12 cellular contexts compared by ENCODE assay signal in genomic region chr3:22372292-22372949, GRCh38.
DNase-seq lines count a peak whose midpoint lies in the region; ATAC-seq and TF ChIP-seq lines count a peak whose summit lies in the region.
"Had no signal": no experiment of that assay in that cellular context is flagged by ENCODE, and none has a peak within 500 bp of the region (broad histone marks: within the 10 kb centered on the region; RNA-seq: fewer than 3 reads in every experiment).

No MANE protein-coding gene starts in this region.

- H3K4me1 ChIP-seq in left lung: peaks cover 0 to 9% of the 10 kb centered on the region in 2 donors
- peaks cover 2% of the 10 kb centered on the region for H3K4me1 ChIP-seq in thymus (ENCODE audit: control insufficient read depth, insufficient read depth, low read length)

- no peak overlapping the region for H3K27ac Mint-ChIP-seq in Calu3 (ENCODE audit: unreplicated experiment)
- H3K27ac Mint-ChIP-seq: memory B cell had no signal

- H3K36me3 ChIP-seq in left lung: no peaks in the 10 kb centered on the region
- H3K36me3 ChIP-seq in thymus (ENCODE audit: control insufficient read depth, insufficient read depth): no peaks in the 10 kb centered on the region

- H3K9me3 ChIP-seq in left lung (no peaks in the 10 kb centered on the region), thymus (ENCODE audit: control insufficient read depth) (no peaks in the 10 kb centered on the region)

- WGBS in thymus: under 1% methylated on average over 70 of the region's 70 CpGs

- no peaks in the 10 kb centered on the region for H3K36me3 Mint-ChIP-seq in Calu3 (ENCODE audit: insufficient read depth, unreplicated experiment)
- H3K36me3 Mint-ChIP-seq: memory B cell had no signal

- no peak overlapping the region for H3K27ac ChIP-seq in coronary artery
- H3K27ac ChIP-seq in left lung: no peak overlapping the region
- no peak overlapping the region for H3K27ac ChIP-seq in thymus (ENCODE audit: low read depth)

- H3K27me3 ChIP-seq in left lung: peaks cover 24 to 35% of the 10 kb centered on the region in 2 donors
- peaks cover 22% of the 10 kb centered on the region for H3K27me3 ChIP-seq in thymus (ENCODE audit: control insufficient read depth, insufficient read depth)

- TF ChIP-seq CTCF in coronary artery (IDR thresholded peaks at IDR 0.05): no peak
- no peak for TF ChIP-seq CTCF in left lung (IDR thresholded peaks at IDR 0.05)
- no peak for TF ChIP-seq CTCF in Calu3 (IDR thresholded peaks at IDR 0.05; ENCODE audit: unreplicated experiment)

- H3K4me3 Mint-ChIP-seq in Calu3 (ENCODE audit: low read depth, unreplicated experiment): no peak overlapping the region
- H3K4me3 Mint-ChIP-seq: memory B cell had no signal

- peak; percentile 73 for ATAC-seq in left lung
- no peak for ATAC-seq in HG02571 (IDR thresholded peaks at IDR 0.05; ENCODE audit: unreplicated experiment)

- BruUV-seq in Calu3 (replicated peaks; lab: Mats Ljungman, UMichigan): no TSS peak

- intact Hi-C loops in left lung (cut with DNase I) (no loop called here), Calu3 (cut with micrococcal nuclease; ENCODE audit: unreplicated experiment) (no loop called here)

- peak; percentile 35 for DNase-seq in NCI-H345 (lab: John Stamatoyannopoulos, UW)
- no peak for DNase-seq in NCI-H345 treated with DMSO at 0.1 percent for 48 hours (lab: John Stamatoyannopoulos, UW; ENCODE audit: unreplicated experiment)
- DNase-seq in coronary artery (ENCODE audit: low spot score): no peak
- peak in 1 of 2 donors; percentile 80 for DNase-seq in left lung
- DNase-seq in HuH-7 (ENCODE audit: low spot score): no peak
- DNase-seq in Calu3: no peak
- DNase-seq: ACHN; activated CD4-positive, CD25-positive, alpha-beta regulatory T cell; NCI-H2029 treated with DMSO at 0.1 percent for 48 hours had no signal

- H3K4me3 ChIP-seq in coronary artery: peak overlapping the region; percentile 71
- H3K4me3 ChIP-seq in left lung: peak overlapping the region; percentile 16 to 30
- peak overlapping the region; percentile 47 for H3K4me3 ChIP-seq in thymus (ENCODE audit: low read length)

- no peaks in the 10 kb centered on the region for H3K27me3 Mint-ChIP-seq in Calu3 (ENCODE audit: unreplicated experiment)

- H3K9me3 Mint-ChIP-seq in Calu3 (ENCODE audit: low read depth, unreplicated experiment): peaks cover 5% of the 10 kb centered on the region

- H3K4me1 Mint-ChIP-seq in Calu3 (ENCODE audit: low read depth, unreplicated experiment): no peaks in the 10 kb centered on the region
- H3K4me1 Mint-ChIP-seq: memory B cell had no signal

- CTCF ChIA-PET in Calu3 (lab: Charles Lee): interaction anchor here (0.6 kb wide), 1 partner anchor 897 kb away, joined by 7 read pairs; no protein-coding TSS in a partner anchor
